27 cellular contexts compared by ENCODE assay signal in the genomic region with DNA sequence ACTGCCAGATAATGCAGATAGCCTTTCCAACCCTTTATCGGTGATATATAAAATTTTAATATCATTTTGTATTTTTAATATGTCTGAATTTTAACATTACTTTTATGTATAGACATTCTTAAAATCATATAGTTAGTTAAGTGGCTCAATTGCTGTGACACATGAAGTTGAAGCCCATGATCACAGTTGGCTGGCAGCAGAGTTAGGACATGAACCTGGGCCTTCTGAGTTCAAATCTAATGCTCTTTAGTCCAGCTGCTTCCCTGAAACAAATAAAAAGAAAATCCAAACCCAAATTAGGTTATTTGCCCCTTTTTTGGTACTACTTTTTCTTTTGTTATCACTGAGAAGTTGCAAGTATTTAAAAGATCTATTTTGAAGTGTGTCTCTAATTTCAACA. TPM values are rescaled to one million over a fixed set of nuclear protein-coding genes. Genes with fewer than 3 reads are reported as not detected.
"Had no signal": no experiment of that assay in that cellular context is flagged by ENCODE, and none has a peak within 500 bp of the region (broad histone marks: within the 10 kb centered on the region; RNA-seq: fewer than 3 reads in every experiment).

No MANE protein-coding gene starts in this region.

- H3K27me3 Mint-ChIP-seq: naive thymus-derived CD4-positive, alpha-beta T cell; natural killer cell treated with Interleukin-12 subunit alpha and Interleukin-12 subunit beta and Interleukin-15 and Interleukin-18, amount 100 ng/mL, for 72 hours; progenitor cell of endocrine pancreas; stimulated activated naive B cell treated with anti-CD40 and anti-IgM and Interleukin-4, amounts not matched to agents 10 μg/mL and 1 μg/mL and 100 μg/mL, for 72 hours had no signal

- H3K4me2 ChIP-seq: smooth muscle cell had no signal

- H3K9me3 ChIP-seq: left ventricle myocardium inferior, mucosa of descending colon, ovary, right atrium auricular region, right lobe of liver, stomach, testis, thyroid gland, transverse colon, upper lobe of left lung, vagina had no signal

- H3K4me3 Mint-ChIP-seq: immature natural killer cell; natural killer cell treated with Interleukin-12 subunit alpha and Interleukin-12 subunit beta and Interleukin-15 and Interleukin-18, amount 100 ng/mL, for 72 hours; stimulated activated naive B cell treated with anti-CD40 and anti-IgM and Interleukin-4, amounts not matched to agents 10 μg/mL and 1 μg/mL and 100 μg/mL, for 72 hours had no signal

- DNase-seq: immature natural killer cell; kidney; left colon; left ventricle myocardium inferior; midbrain; mucosa of descending colon; naive thymus-derived CD4-positive, alpha-beta T cell; ovary; right lobe of liver; stimulated activated CD4-positive, alpha-beta T cell treated with anti-CD3 and anti-CD28 coated beads, Interleukin-1b, Interleukin-23, amount 100 ng/mL, for 48 hours; stimulated activated CD4-positive, alpha-beta T cell treated with anti-CD3 and anti-CD28 coated beads, Interleukin-2, amount 100 ng/mL, for 48 hours; stimulated activated CD4-positive, alpha-beta T cell treated with anti-CD3 and anti-CD28 coated beads, Interleukin-4, amount 100 ng/mL, for 4 hours; stimulated activated CD8-positive, alpha-beta memory T cell treated with anti-CD3 and anti-CD28 coated beads, Interleukin-4, amount 100 ng/mL, for 48 hours; stimulated activated naive B cell treated with anti-CD40 and anti-IgM and Interleukin-4, amounts not matched to agents 10 μg/mL and 1 μg/mL and 100 μg/mL, for 72 hours; stimulated activated naive CD8-positive, alpha-beta T cell treated with anti-CD3 and anti-CD28 coated beads, Interleukin-15, Interleukin-2, amounts not matched to agents 100 U/mL and 50 U/mL, for 24 hours; stomach; testis; thyroid gland; transverse colon; upper lobe of left lung had no signal

- H3K27ac ChIP-seq: left ventricle myocardium inferior, ovary, right atrium auricular region, stomach, testis, thyroid gland, transverse colon, upper lobe of left lung, vagina had no signal

- H3K27ac Mint-ChIP-seq: immature natural killer cell; natural killer cell treated with Interleukin-12 subunit alpha and Interleukin-12 subunit beta and Interleukin-15 and Interleukin-18, amount 100 ng/mL, for 72 hours; progenitor cell of endocrine pancreas; stimulated activated naive B cell treated with anti-CD40 and anti-IgM and Interleukin-4, amounts not matched to agents 10 μg/mL and 1 μg/mL and 100 μg/mL, for 72 hours had no signal

- ATAC-seq: left colon; mucosa of descending colon; naive thymus-derived CD4-positive, alpha-beta T cell; natural killer cell treated with Interleukin-12 subunit alpha and Interleukin-12 subunit beta and Interleukin-15 and Interleukin-18, amount 100 ng/mL, for 72 hours; stimulated activated naive B cell treated with anti-CD40 and anti-IgM and Interleukin-4, amounts not matched to agents 10 μg/mL and 1 μg/mL and 100 μg/mL, for 72 hours; stimulated activated naive CD8-positive, alpha-beta T cell treated with anti-CD3 and anti-CD28 coated beads, Interleukin-15, Interleukin-2, amounts not matched to agents 100 U/mL and 50 U/mL, for 24 hours had no signal

- H3K9me3 Mint-ChIP-seq: immature natural killer cell; natural killer cell treated with Interleukin-12 subunit alpha and Interleukin-12 subunit beta and Interleukin-15 and Interleukin-18, amount 100 ng/mL, for 72 hours; stimulated activated naive B cell treated with anti-CD40 and anti-IgM and Interleukin-4, amounts not matched to agents 10 μg/mL and 1 μg/mL and 100 μg/mL, for 72 hours had no signal

- H3K27me3 ChIP-seq: ovary, right atrium auricular region, right lobe of liver, stomach, testis, thyroid gland, transverse colon, upper lobe of left lung, vagina had no signal

- H3K4me3 ChIP-seq: left ventricle myocardium inferior, lung, mucosa of descending colon, ovary, right atrium auricular region, right lobe of liver, smooth muscle cell, stomach, testis, thyroid gland, transverse colon, upper lobe of left lung, vagina had no signal

RNA-seq across cellular contexts. Expression of gene MOCOS, which starts 52.0 kb away (rescaled TPM):
- polyA plus RNA-seq: immature natural killer cell; naive thymus-derived CD4-positive, alpha-beta T cell; neural cell had no signal
